8 cellular contexts compared by ENCODE assay signal in the genomic region with DNA sequence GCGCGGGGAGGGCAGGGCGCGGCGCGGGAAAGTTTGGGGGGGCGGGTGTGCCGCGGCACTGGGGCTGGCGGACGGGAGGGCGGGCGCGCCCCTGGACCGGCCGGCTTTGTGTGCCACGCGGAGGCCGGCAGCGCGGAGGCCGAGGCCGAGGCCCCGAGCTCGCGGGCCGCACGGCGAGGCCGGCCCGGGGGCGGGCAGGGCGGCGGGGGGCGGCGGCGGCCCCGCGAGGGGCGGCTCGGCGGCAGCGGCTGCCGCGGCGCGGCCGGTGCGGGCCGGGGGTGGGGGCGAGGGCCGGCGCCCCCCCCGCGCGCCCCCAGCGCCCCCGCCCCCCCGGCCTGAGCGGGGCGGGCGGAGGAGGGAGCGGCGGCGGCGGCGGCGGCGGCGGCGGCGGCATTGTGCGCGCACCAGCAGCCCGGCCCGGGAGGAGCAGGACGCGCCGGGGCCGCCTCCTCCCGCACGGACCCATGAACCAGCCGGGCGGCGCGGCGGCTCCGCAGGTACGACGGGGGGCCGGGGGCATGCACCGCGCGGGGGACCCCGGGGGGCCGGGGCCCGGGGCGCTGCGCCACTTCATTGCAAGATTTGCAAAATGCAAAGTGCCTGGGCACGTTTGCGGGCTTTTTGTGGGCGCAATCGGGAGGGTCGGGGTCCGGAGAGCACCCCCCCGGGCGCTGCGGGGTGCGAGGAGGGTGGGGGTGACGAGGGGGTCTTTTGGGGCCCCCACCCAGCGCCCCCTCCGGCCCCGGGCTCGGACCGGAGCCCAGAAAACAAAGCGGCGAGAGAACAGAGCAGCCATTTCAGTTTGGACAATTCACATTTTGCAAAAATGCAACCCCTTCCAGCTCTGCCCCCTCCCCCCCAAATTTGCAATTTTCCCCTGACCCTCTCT. TPM values are rescaled to one million over a fixed set of nuclear protein-coding genes. Genes with fewer than 3 reads are reported as not detected.
A peak's percentile ranks its signal among the peaks of the same experiment; 100 is the strongest.
DNase-seq lines count a peak whose midpoint lies in the region; ATAC-seq, FAIRE-seq and TF ChIP-seq lines count a peak whose summit lies in the region.

A gene with protein sequence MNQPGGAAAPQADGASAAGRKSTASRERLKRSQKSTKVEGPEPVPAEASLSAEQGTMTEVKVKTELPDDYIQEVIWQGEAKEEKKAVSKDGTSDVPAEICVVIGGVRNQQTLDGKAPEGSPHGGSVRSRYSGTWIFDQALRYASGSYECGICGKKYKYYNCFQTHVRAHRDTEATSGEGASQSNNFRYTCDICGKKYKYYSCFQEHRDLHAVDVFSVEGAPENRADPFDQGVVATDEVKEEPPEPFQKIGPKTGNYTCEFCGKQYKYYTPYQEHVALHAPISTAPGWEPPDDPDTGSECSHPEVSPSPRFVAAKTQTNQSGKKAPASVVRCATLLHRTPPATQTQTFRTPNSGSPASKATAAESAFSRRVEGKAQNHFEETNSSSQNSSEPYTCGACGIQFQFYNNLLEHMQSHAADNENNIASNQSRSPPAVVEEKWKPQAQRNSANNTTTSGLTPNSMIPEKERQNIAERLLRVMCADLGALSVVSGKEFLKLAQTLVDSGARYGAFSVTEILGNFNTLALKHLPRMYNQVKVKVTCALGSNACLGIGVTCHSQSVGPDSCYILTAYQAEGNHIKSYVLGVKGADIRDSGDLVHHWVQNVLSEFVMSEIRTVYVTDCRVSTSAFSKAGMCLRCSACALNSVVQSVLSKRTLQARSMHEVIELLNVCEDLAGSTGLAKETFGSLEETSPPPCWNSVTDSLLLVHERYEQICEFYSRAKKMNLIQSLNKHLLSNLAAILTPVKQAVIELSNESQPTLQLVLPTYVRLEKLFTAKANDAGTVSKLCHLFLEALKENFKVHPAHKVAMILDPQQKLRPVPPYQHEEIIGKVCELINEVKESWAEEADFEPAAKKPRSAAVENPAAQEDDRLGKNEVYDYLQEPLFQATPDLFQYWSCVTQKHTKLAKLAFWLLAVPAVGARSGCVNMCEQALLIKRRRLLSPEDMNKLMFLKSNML (plus strand): TSS at position 393 of the 889 bp plus-strand sequence. CDS start 72 bp downstream, at position 465.

- no peaks in the 10 kb centered on the region for H4K20me1 ChIP-seq in DOHH2 (ENCODE audit: control insufficient read depth, insufficient read depth, low read depth, low read length)

- TF ChIP-seq CTCF in DOHH2 (IDR thresholded peaks at IDR 0.05; ENCODE audit: low read depth, low read length, poor library complexity, severe bottlenecking) (no peak), choroid plexus epithelial cell (conservative IDR thresholded peaks at IDR 0.05; ENCODE audit: low read depth, low read length) (no peak)

- H3K4me1 ChIP-seq in DOHH2 (ENCODE audit: control insufficient read depth, low read length) = no peaks in the 10 kb centered on the region

- peak within 1 kb of the TSS; percentile 71 for H3K4me2 ChIP-seq in DOHH2 (ENCODE audit: low read length)

- no peaks in the 10 kb centered on the region for H3F3A ChIP-seq in DOHH2 (ENCODE audit: control insufficient read depth, insufficient read depth)

- peaks cover 1 to 4% of the 10 kb centered on the region in 2 donors for H3K36me3 Mint-ChIP-seq in stimulated activated naive B cell treated with anti-CD40 and anti-IgM and Interleukin-4, amounts not matched to agents 10 μg/mL and 1 μg/mL and 100 μg/mL, for 72 hours

- no peaks in the 10 kb centered on the region for H3K36me3 ChIP-seq in DOHH2 (ENCODE audit: control insufficient read depth, low read length)

- DNase-seq in HCEC 1CT = peak; percentile 34
- DNase-seq in SK-MEL-5 (ENCODE audit: low read depth, low spot score) = peak; percentile 30
- DNase-seq in choroid plexus epithelial cell (ENCODE audit: low read depth) = no peak
- DNase-seq in left colon = peak in 1 of 2 donors; percentile 44
- no peak for DNase-seq in stimulated activated naive B cell treated with anti-CD40 and anti-IgM and Interleukin-4, amounts not matched to agents 10 μg/mL and 1 μg/mL and 100 μg/mL, for 72 hours
- no peak for DNase-seq in RCC 7860 (ENCODE audit: low spot score)

- H3K79me2 ChIP-seq in DOHH2 (ENCODE audit: control insufficient read depth, low read length) = no peaks in the 10 kb centered on the region

- H3K4me1 Mint-ChIP-seq in stimulated activated naive B cell treated with anti-CD40 and anti-IgM and Interleukin-4, amounts not matched to agents 10 μg/mL and 1 μg/mL and 100 μg/mL, for 72 hours = peaks cover 1 to 8% of the 10 kb centered on the region in 2 donors

- H3K27me3 ChIP-seq in DOHH2 (ENCODE audit: control insufficient read depth, low read length) = peaks cover 21% of the 10 kb centered on the region

- H3K4me3 ChIP-seq in DOHH2 (ENCODE audit: low read length) (peak within 1 kb of the TSS; percentile 73), choroid plexus epithelial cell (ENCODE audit: low read depth, low read length) (peak within 1 kb of the TSS; percentile 76)

- peak within 1 kb of the TSS; percentile 91 to 92 for H3K4me3 Mint-ChIP-seq in stimulated activated naive B cell treated with anti-CD40 and anti-IgM and Interleukin-4, amounts not matched to agents 10 μg/mL and 1 μg/mL and 100 μg/mL, for 72 hours

- intact Hi-C loops in left colon (cut with DNase I, micrococcal nuclease) = no loop called here

- in situ Hi-C loops in SK-MEL-5 (cut with HindIII; ENCODE audit: low pct_unique_long_range_greater_than_20kb, low sequenced_read_pairs) = no loop called here

- H3K27me3 Mint-ChIP-seq in stimulated activated naive B cell treated with anti-CD40 and anti-IgM and Interleukin-4, amounts not matched to agents 10 μg/mL and 1 μg/mL and 100 μg/mL, for 72 hours = peaks cover 4 to 6% of the 10 kb centered on the region in 2 donors

- peak; percentile 92 for ATAC-seq in left colon
- peak; percentile 82 to 84 for ATAC-seq in stimulated activated naive B cell treated with anti-CD40 and anti-IgM and Interleukin-4, amounts not matched to agents 10 μg/mL and 1 μg/mL and 100 μg/mL, for 72 hours (replicated peaks)
- ATAC-seq in HG03039 (IDR thresholded peaks at IDR 0.05; ENCODE audit: unreplicated experiment) = no peak

- H3K9me3 Mint-ChIP-seq in stimulated activated naive B cell treated with anti-CD40 and anti-IgM and Interleukin-4, amounts not matched to agents 10 μg/mL and 1 μg/mL and 100 μg/mL, for 72 hours = peaks cover 0 to 2% of the 10 kb centered on the region in 2 donors

- no peak within 1 kb of the TSS for H3K27ac ChIP-seq in DOHH2 (ENCODE audit: low read depth, low read length)

- FAIRE-seq in RCC 7860 (lab: Jason Lieb, UNC) = no peak

- H3K27ac Mint-ChIP-seq in stimulated activated naive B cell treated with anti-CD40 and anti-IgM and Interleukin-4, amounts not matched to agents 10 μg/mL and 1 μg/mL and 100 μg/mL, for 72 hours = peak within 1 kb of the TSS; percentile 88

- H3K9me3 ChIP-seq in DOHH2 (ENCODE audit: control insufficient read depth, insufficient read depth, low read length) = no peaks in the 10 kb centered on the region

- no peaks in the 10 kb centered on the region for H3K9me2 ChIP-seq in DOHH2 (replicated peaks; ENCODE audit: control insufficient read depth, low read length)

RNA-seq across cellular contexts. Expression of the gene that starts here (rescaled TPM):
- 2.2 and 3.2 TPM in 2 replicates for total RNA-seq in SK-MEL-5 (2014; rRNA removed; shearing (Covaris generic))
- 6.7 and 10.2 TPM in 2 replicates for polyA plus RNA-seq in SK-MEL-5 (2015; cell fraction: cytosol; rRNA removed)
- polyA plus RNA-seq in SK-MEL-5 (2015; cell fraction: nucleus; rRNA removed) = 10.7 and 16.0 TPM in 2 replicates
- total RNA-seq in left colon = 1 to 10 TPM; 2.5 to 3.3 TPM

Comparison
In these comparisons a context has a peak if more than half of its experiments do, and no peak if none do; other contexts are left out.
1. DNase-seq: peak in HCEC 1CT (single experiment) and SK-MEL-5 (single experiment); none in choroid plexus epithelial cell (single experiment), stimulated activated naive B cell treated with anti-CD40 and anti-IgM and Interleukin-4, amounts not matched to agents 10 μg/mL and 1 μg/mL and 100 μg/mL, for 72 hours (single experiment) and RCC 7860 (single experiment).